ENCODE assay signal across 16 cellular contexts in genomic region chr9:92342825-92343488, GRCh38. TPM values are rescaled to one million over a fixed set of nuclear protein-coding genes. Genes with fewer than 3 reads are reported as not detected.
DNase-seq lines count a peak whose midpoint lies in the region; ATAC-seq and TF ChIP-seq lines count a peak whose summit lies in the region.
"Had no signal": no experiment of that assay in that cellular context is flagged by ENCODE, and none has a peak within 500 bp of the region (broad histone marks: within the 10 kb centered on the region; RNA-seq: fewer than 3 reads in every experiment).

No MANE protein-coding gene starts in this region.

- H3K4me3 Mint-ChIP-seq in neural progenitor cell: no peak overlapping the region
- H3K4me3 Mint-ChIP-seq: activated T-helper 17 cell treated with anti-CD3 and anti-CD28 coated beads, Interleukin-2, amount 50 U/mL, for 72 hours had no signal

- H3F3A ChIP-seq in neural progenitor cell (ENCODE audit: low read depth): no peaks in the 10 kb centered on the region

- no peak for TF ChIP-seq POLR2A in sigmoid colon (IDR thresholded peaks at IDR 0.05)

- H3K4me1 Mint-ChIP-seq in neural progenitor cell: no peaks in the 10 kb centered on the region
- H3K4me1 Mint-ChIP-seq: activated T-helper 17 cell treated with anti-CD3 and anti-CD28 coated beads, Interleukin-2, amount 50 U/mL, for 72 hours had no signal

- H3K27me3 Mint-ChIP-seq in neural progenitor cell (ENCODE audit: insufficient read depth, low read depth): no peaks in the 10 kb centered on the region
- H3K27me3 Mint-ChIP-seq: activated T-helper 17 cell treated with anti-CD3 and anti-CD28 coated beads, Interleukin-2, amount 50 U/mL, for 72 hours had no signal

- H3K4me3 ChIP-seq in fibroblast of mammary gland (ENCODE audit: control insufficient read depth, low read depth, low read length): no peak overlapping the region
- H3K4me3 ChIP-seq in sigmoid colon: no peak overlapping the region
- H3K4me3 ChIP-seq in neural progenitor cell: no peak overlapping the region
- H3K4me3 ChIP-seq: colonic mucosa, mucosa of descending colon, SJCRH30 had no signal

- intact Hi-C loops in sigmoid colon (cut with DNase I): loop anchor here (1.0 kb wide), 2 partner anchors 96 to 291 kb away; no protein-coding TSS in a partner anchor

- CTCF ChIA-PET in RWPE1 (lab: Yijun Ruan, JAX): interaction anchor here (0.5 to 1.5 kb wide), 7 partner anchors 34 to 761 kb away, joined by 3 to 6 read pairs (median 4); no protein-coding TSS in a partner anchor

- H3K27me3 ChIP-seq in sigmoid colon (no peaks in the 10 kb centered on the region), neural progenitor cell (no peaks in the 10 kb centered on the region)
- H3K27me3 ChIP-seq: colonic mucosa, SJCRH30 had no signal

- 82 to 83% methylated on average over 1 of the region's 1 CpG for WGBS in sigmoid colon, 2 donors

- H3K27ac ChIP-seq in RWPE1 (no peak overlapping the region), sigmoid colon (peak overlapping the region in 2 of 4 donors; percentile 17 to 57), neural progenitor cell (no peak overlapping the region)
- H3K27ac ChIP-seq: colonic mucosa, SJCRH30 had no signal

- H4K20me1 ChIP-seq in neural progenitor cell (ENCODE audit: low read depth): no peaks in the 10 kb centered on the region

- H3K9me3 Mint-ChIP-seq in neural progenitor cell: no peaks in the 10 kb centered on the region
- H3K9me3 Mint-ChIP-seq: activated T-helper 17 cell treated with anti-CD3 and anti-CD28 coated beads, Interleukin-2, amount 50 U/mL, for 72 hours had no signal

- H3K36me3 ChIP-seq in sigmoid colon (peaks cover 0 to 8% (median 0%) of the 10 kb centered on the region in 4 donors), neural progenitor cell (no peaks in the 10 kb centered on the region)
- H3K36me3 ChIP-seq: colonic mucosa had no signal

- H2AFZ ChIP-seq in neural progenitor cell (replicated peaks): no peak overlapping the region

- DNase-seq in ELR (ENCODE audit: low read depth) (peak; percentile 19), RWPE1 (ENCODE audit: low spot score) (peak; percentile 34), fibroblast of mammary gland (ENCODE audit: low read depth) (peak; percentile 58), sigmoid colon (no peak), activated gamma-delta T cell treated with Interleukin-2 at 50 U/mL for 16 hours (no peak), neural progenitor cell (ENCODE audit: low spot score) (no peak)
- DNase-seq: colonic mucosa, DMS153, hippocampal formation, MM.1S, mucosa of descending colon, NCI-H446, SJCRH30 had no signal

- no peak overlapping the region for H3K27ac Mint-ChIP-seq in neural progenitor cell
- H3K27ac Mint-ChIP-seq: activated T-helper 17 cell treated with anti-CD3 and anti-CD28 coated beads, Interleukin-2, amount 50 U/mL, for 72 hours had no signal

- H3K36me3 Mint-ChIP-seq in neural progenitor cell: peaks cover 2% of the 10 kb centered on the region

- ATAC-seq in HG03342 (IDR thresholded peaks at IDR 0.05; ENCODE audit: unreplicated experiment) (no peak), GM18502 (IDR thresholded peaks at IDR 0.05; ENCODE audit: poor library complexity, unreplicated experiment) (no peak)
- ATAC-seq: activated T-helper 17 cell treated with anti-CD3 and anti-CD28 coated beads, Interleukin-2, amount 50 U/mL, for 72 hours; mucosa of descending colon had no signal

- no peak overlapping the region for H3K4me2 ChIP-seq in neural progenitor cell

- no peaks in the 10 kb centered on the region for H3K79me2 ChIP-seq in neural progenitor cell (ENCODE audit: low read depth)

- H3K9me3 ChIP-seq in sigmoid colon (peaks cover 0 to 3% (median 0%) of the 10 kb centered on the region in 4 donors), neural progenitor cell (ENCODE audit: low read depth) (no peaks in the 10 kb centered on the region)
- H3K9me3 ChIP-seq: colonic mucosa had no signal

- H3K9ac ChIP-seq in neural progenitor cell: no peak overlapping the region

- POLR2A ChIA-PET in RWPE1 (lab: Yijun Ruan, JAX; ENCODE audit: low non-redundant PET): no interaction called here

- H3K4me1 ChIP-seq in sigmoid colon (peaks cover 0 to 16% (median 2%) of the 10 kb centered on the region in 4 donors), neural progenitor cell (no peaks in the 10 kb centered on the region)
- H3K4me1 ChIP-seq: colonic mucosa, SJCRH30 had no signal

- peak; percentile 40 for TF ChIP-seq CTCF in RWPE1 (conservative IDR thresholded peaks at IDR 0.05; ENCODE audit: low read depth)
- peak; percentile 18 for TF ChIP-seq CTCF in fibroblast of mammary gland (conservative IDR thresholded peaks at IDR 0.05; ENCODE audit: control insufficient read depth, insufficient read depth, low read depth, low read length)
- peak in 3 of 4 experiments; percentile 25 to 46 (median 39) for TF ChIP-seq CTCF in sigmoid colon (IDR thresholded peaks at IDR 0.05)
- TF ChIP-seq CTCF in neural progenitor cell (IDR thresholded peaks at IDR 0.05): no peak

- no peak for TF ChIP-seq EP300 in sigmoid colon (IDR thresholded peaks at IDR 0.05)

RNA-seq across cellular contexts. Expression of gene CENPP, which starts 17.2 kb away (rescaled TPM):
- 10 to 100 TPM in 1 of 4 donors, 1 to 10 TPM in 3; 1.8 to 11.9 (median 5.2) TPM for total RNA-seq in sigmoid colon
- polyA plus RNA-seq in sigmoid colon: 1 to 10 TPM in 1 of 3 donors, under 1 TPM in 2; 0.60 to 2.4 (median 0.69) TPM
- 5.5 and 10.7 TPM in 2 replicates for total RNA-seq in neural progenitor cell (ENCODE audit: low replicate concordance)

RNA-seq across cellular contexts. Expression of gene NOL8, which starts 17.8 kb away (rescaled TPM):
- total RNA-seq in sigmoid colon (10 to 100 TPM; 23.9 to 32.1 (median 28.2) TPM), neural progenitor cell (ENCODE audit: low replicate concordance) (15.2 and 21.0 TPM in 2 replicates)
- 10 to 100 TPM in 2 of 3 donors, 1 to 10 TPM in 1; 7.9 to 20.4 (median 13.2) TPM for polyA plus RNA-seq in sigmoid colon

RNA-seq across cellular contexts. Expression of gene IARS1, which starts 49.5 kb away (rescaled TPM):
- total RNA-seq in sigmoid colon (10 to 100 TPM; 61.4 to 62.4 (median 62.2) TPM), neural progenitor cell (ENCODE audit: low replicate concordance) (180 and 260 TPM in 2 replicates)
- polyA plus RNA-seq in sigmoid colon: 10 to 100 TPM in 2 of 3 donors, 1 to 10 TPM in 1; 9.0 to 45.2 (median 13.6) TPM

Comparison
In these comparisons a context has a peak if more than half of its experiments do, and no peak if none do; other contexts are left out.
1. DNase-seq: peak in ELR (single experiment), RWPE1 (single experiment) and fibroblast of mammary gland (single experiment); none in sigmoid colon (single experiment), activated gamma-delta T cell treated with Interleukin-2 at 50 U/mL for 16 hours (single experiment) and neural progenitor cell (single experiment).